2 cellular contexts compared by ENCODE assay signal in the genomic region with DNA sequence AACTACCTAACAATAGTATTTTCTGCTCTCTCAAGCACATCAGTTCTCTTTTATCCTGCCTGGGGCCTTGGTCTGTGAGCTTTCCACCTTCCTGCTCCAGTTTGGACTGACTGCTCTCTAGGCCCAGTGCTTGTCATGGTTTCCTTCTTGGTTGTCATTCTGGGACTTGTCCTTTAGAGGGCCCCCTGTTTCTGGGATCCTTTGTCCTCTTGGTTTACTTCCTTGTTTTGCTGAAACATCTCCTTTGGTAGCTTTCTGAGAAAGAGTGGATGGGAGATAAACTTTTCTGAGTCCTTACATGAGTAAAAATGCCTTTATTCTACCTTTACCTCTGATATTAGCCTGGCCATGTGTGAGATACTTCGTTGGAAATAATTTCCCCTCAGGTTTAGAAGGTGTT.
TF ChIP-seq lines count a peak whose summit lies in the region.

No MANE protein-coding gene starts in this region.

TF ChIP-seq in SK-N-SH, 30 proteins besides CTCF, POLR2A, EP300 and RAD21 (continued from another document):
- TF ChIP-seq, protein P1, sequence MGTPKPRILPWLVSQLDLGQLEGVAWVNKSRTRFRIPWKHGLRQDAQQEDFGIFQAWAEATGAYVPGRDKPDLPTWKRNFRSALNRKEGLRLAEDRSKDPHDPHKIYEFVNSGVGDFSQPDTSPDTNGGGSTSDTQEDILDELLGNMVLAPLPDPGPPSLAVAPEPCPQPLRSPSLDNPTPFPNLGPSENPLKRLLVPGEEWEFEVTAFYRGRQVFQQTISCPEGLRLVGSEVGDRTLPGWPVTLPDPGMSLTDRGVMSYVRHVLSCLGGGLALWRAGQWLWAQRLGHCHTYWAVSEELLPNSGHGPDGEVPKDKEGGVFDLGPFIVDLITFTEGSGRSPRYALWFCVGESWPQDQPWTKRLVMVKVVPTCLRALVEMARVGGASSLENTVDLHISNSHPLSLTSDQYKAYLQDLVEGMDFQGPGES (IDR thresholded peaks at IDR 0.05; ENCODE audit: low read depth, low read length), result no peak
- TF ChIP-seq NRF1 (IDR thresholded peaks at IDR 0.05; ENCODE audit: low read depth, low read length) (no peak), GATA2 (CRISPR knock-in tag; IDR thresholded peaks at IDR 0.05) (no peak), FOXJ3 (CRISPR knock-in tag; IDR thresholded peaks at IDR 0.05) (no peak), POLR2AphosphoS5 (IDR thresholded peaks at IDR 0.05; ENCODE audit: low read depth, low read length) (no peak), RCOR1 (IDR thresholded peaks at IDR 0.05; ENCODE audit: low read length) (no peak)
- TF ChIP-seq, protein P2, sequence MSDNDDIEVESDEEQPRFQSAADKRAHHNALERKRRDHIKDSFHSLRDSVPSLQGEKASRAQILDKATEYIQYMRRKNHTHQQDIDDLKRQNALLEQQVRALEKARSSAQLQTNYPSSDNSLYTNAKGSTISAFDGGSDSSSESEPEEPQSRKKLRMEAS (IDR thresholded peaks at IDR 0.05; ENCODE audit: low read depth), result no peak

TF ChIP-seq in SK-N-SH treated with all-trans-retinoic acid at 6 μM for 48 hours, 23 proteins besides CTCF, POLR2A, EP300 and RAD21 (continued from another document):
- TF ChIP-seq, protein P3, sequence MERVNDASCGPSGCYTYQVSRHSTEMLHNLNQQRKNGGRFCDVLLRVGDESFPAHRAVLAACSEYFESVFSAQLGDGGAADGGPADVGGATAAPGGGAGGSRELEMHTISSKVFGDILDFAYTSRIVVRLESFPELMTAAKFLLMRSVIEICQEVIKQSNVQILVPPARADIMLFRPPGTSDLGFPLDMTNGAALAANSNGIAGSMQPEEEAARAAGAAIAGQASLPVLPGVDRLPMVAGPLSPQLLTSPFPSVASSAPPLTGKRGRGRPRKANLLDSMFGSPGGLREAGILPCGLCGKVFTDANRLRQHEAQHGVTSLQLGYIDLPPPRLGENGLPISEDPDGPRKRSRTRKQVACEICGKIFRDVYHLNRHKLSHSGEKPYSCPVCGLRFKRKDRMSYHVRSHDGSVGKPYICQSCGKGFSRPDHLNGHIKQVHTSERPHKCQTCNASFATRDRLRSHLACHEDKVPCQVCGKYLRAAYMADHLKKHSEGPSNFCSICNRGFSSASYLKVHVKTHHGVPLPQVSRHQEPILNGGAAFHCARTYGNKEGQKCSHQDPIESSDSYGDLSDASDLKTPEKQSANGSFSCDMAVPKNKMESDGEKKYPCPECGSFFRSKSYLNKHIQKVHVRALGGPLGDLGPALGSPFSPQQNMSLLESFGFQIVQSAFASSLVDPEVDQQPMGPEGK (CRISPR knock-in tag; IDR thresholded peaks at IDR 0.05; ENCODE audit: borderline replicate concordance), result no peak
- TF ChIP-seq ZNF70 (CRISPR knock-in tag; IDR thresholded peaks at IDR 0.05), result no peak
- TF ChIP-seq ZNF8 (CRISPR knock-in tag; IDR thresholded peaks at IDR 0.05), result no peak
- TF ChIP-seq, protein P4, sequence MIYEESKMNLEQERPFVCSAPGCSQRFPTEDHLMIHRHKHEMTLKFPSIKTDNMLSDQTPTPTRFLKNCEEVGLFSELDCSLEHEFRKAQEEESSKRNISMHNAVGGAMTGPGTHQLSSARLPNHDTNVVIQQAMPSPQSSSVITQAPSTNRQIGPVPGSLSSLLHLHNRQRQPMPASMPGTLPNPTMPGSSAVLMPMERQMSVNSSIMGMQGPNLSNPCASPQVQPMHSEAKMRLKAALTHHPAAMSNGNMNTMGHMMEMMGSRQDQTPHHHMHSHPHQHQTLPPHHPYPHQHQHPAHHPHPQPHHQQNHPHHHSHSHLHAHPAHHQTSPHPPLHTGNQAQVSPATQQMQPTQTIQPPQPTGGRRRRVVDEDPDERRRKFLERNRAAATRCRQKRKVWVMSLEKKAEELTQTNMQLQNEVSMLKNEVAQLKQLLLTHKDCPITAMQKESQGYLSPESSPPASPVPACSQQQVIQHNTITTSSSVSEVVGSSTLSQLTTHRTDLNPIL (CRISPR knock-in tag; IDR thresholded peaks at IDR 0.05; ENCODE audit: low read depth), result no peak
- no peak for TF ChIP-seq TOX (CRISPR knock-in tag; IDR thresholded peaks at IDR 0.05; ENCODE audit: borderline replicate concordance)
- TF ChIP-seq ZC3H10 (CRISPR knock-in tag; IDR thresholded peaks at IDR 0.05), result no peak
